Comparison of ENCODE assay signal across 19 cellular contexts in the genomic region with DNA sequence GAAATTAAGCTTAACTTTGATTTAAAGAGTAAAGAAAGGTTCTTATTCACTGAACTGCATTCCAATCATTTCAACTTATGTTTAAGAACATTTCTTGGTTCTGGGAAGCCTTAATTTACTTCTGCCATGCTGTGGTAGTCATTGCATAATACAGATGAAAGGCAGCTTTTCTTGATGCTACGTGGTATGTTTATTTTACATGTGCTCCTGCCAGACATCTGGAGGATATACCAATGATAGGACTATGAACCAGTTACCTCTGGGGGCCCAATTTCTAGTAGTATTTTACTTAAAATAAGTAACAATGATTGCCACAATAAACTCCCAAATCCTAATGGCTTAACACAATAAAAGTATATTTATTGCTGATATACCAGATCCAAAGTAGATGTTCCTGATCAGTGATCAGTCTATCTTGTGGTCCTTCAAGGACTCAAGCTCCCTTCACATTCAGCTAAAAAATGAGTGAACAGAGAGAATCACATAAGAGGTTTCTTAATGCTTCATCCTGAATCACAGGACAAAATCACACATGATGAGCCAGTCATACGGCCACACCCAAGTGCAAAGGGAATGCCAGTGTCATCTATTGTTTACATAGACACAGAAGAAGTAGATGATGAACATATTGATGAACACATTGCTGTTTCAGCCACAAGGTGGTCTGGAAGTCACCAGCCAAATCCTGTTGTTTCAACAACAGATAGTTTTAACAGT. TPM values are rescaled to one million over a fixed set of nuclear protein-coding genes. Genes with fewer than 3 reads are reported as not detected.
DNase-seq lines count a peak whose midpoint lies in the region; ATAC-seq and TF ChIP-seq lines count a peak whose summit lies in the region.
"Had no signal": no experiment of that assay in that cellular context is flagged by ENCODE, and none has a peak within 500 bp of the region (broad histone marks: within the 10 kb centered on the region; RNA-seq: fewer than 3 reads in every experiment).

No MANE protein-coding gene starts in this region.

- no peak overlapping the region for H3K23ac ChIP-seq in mesenchymal stem cell (ENCODE audit: low read length in 2 of 2)

- ATAC-seq in Panc1: no peak
- ATAC-seq: gastroesophageal sphincter, GM23338, pancreas had no signal

- DNase-seq in EL: peak; percentile 38
- peak; percentile 38 for DNase-seq in Panc1 (ENCODE audit: low read depth, low spot score)
- DNase-seq in epithelial cell of prostate (ENCODE audit: low read depth, low spot score): peak; percentile 22
- peak; percentile 17 for DNase-seq in mesenchymal stem cell
- DNase-seq in activated T-cell treated with anti-CD3 and anti-CD28 coated beads, Interleukin-2, amount 50 U/mL, for 24 hours: no peak
- no peak for DNase-seq in activated T-cell treated with anti-CD3 and anti-CD28 coated beads for 4 hours
- no peak for DNase-seq in GM19240 (ENCODE audit: insufficient read length, low spot score)
- DNase-seq in OCI-M2 (lab: John Stamatoyannopoulos, UW; ENCODE audit: unreplicated experiment): no peak
- DNase-seq: activated T-cell treated with anti-CD3 and anti-CD28 coated beads, Interleukin-2, amount 50 U/mL, for 1 hour; NCI-H1417; NCI-H2171 treated with DMSO at 0.1 percent for 48 hours; pancreas; RPMI8226; stimulated activated CD4-positive, alpha-beta T cell treated with anti-CD3 and anti-CD28 coated beads, Interleukin-4, amount 100 ng/mL, for 24 hours had no signal

- H3K36me3 ChIP-seq in Panc1 (ENCODE audit: control insufficient read depth, insufficient read depth, low read length) (no peaks in the 10 kb centered on the region), mesenchymal stem cell (ENCODE audit: control insufficient read depth in 1 of 2, insufficient read depth in 2 of 2, low read depth in 1 of 2, low read length in 2 of 2) (no peaks in the 10 kb centered on the region)
- H3K36me3 ChIP-seq: cardiac muscle cell, gastroesophageal sphincter, pancreas, suprapubic skin had no signal

- CTCF ChIA-PET in Panc1 (lab: Charles Lee): no interaction called here

- H3K14ac ChIP-seq in mesenchymal stem cell (ENCODE audit: low read length in 2 of 2): no peak overlapping the region

- intact Hi-C loops in Panc1 (cut with micrococcal nuclease; ENCODE audit: unreplicated experiment): no loop called here

- peak overlapping the region in 1 of 2 experiments; percentile 45 for H2BK12ac ChIP-seq in mesenchymal stem cell (ENCODE audit: low read length in 2 of 2)

- in situ Hi-C loops in Panc1 (cut with HindIII; ENCODE audit: low pct_unique_long_range_greater_than_20kb, low sequenced_read_pairs): no loop called here

- H3K27ac Mint-ChIP-seq in activated T-cell treated with anti-CD3 and anti-CD28 coated beads, Interleukin-2, amount 50 U/mL, for 24 hours: no peak overlapping the region
- H3K27ac Mint-ChIP-seq: activated naive CD4-positive, alpha-beta T cell treated with anti-CD3 and anti-CD28 coated beads, Interleukin-2, amount 50 U/mL, for 24 hours; GM23338 had no signal

- H3K36me3 Mint-ChIP-seq in activated T-cell treated with anti-CD3 and anti-CD28 coated beads, Interleukin-2, amount 50 U/mL, for 24 hours (ENCODE audit: low read depth): no peaks in the 10 kb centered on the region
- H3K36me3 Mint-ChIP-seq: activated naive CD4-positive, alpha-beta T cell treated with anti-CD3 and anti-CD28 coated beads, Interleukin-2, amount 50 U/mL, for 24 hours had no signal

- peak overlapping the region; percentile 4 for H3K9ac ChIP-seq in mesenchymal stem cell (ENCODE audit: low read length)

- no peak overlapping the region for H2BK5ac ChIP-seq in mesenchymal stem cell (ENCODE audit: low read depth, low read length, poor library complexity, severe bottlenecking)

- no peak overlapping the region for H3K4ac ChIP-seq in mesenchymal stem cell (ENCODE audit: low read depth in 1 of 2, low read length in 2 of 2)

- H3K9me3 ChIP-seq in Panc1 (ENCODE audit: control insufficient read depth, insufficient read depth, low read depth, low read length): no peaks in the 10 kb centered on the region; the same call in 1 of the 2 replicates
- H3K9me3 ChIP-seq in mesenchymal stem cell (ENCODE audit: control insufficient read depth, low read length): peaks cover 23% of the 10 kb centered on the region
- H3K9me3 ChIP-seq: pancreas had no signal

- no peak overlapping the region for H4K91ac ChIP-seq in mesenchymal stem cell (ENCODE audit: low read length)

- H3K4me1 ChIP-seq in Panc1 (ENCODE audit: control insufficient read depth, insufficient read depth, low read length) (no peaks in the 10 kb centered on the region), mesenchymal stem cell (ENCODE audit: control insufficient read depth, insufficient read depth, low read depth, low read length) (no peaks in the 10 kb centered on the region)
- H3K4me1 ChIP-seq: pancreas, suprapubic skin had no signal

- H4K8ac ChIP-seq in mesenchymal stem cell (ENCODE audit: low read length): no peak overlapping the region

- H3K79me1 ChIP-seq in mesenchymal stem cell (replicated peaks; ENCODE audit: low read length, poor library complexity, severe bottlenecking): no peaks in the 10 kb centered on the region

- no peak overlapping the region for H2BK15ac ChIP-seq in mesenchymal stem cell (ENCODE audit: low read depth, poor library complexity, severe bottlenecking)

- no peak overlapping the region for H3K4me3 Mint-ChIP-seq in activated T-cell treated with anti-CD3 and anti-CD28 coated beads, Interleukin-2, amount 50 U/mL, for 24 hours
- H3K4me3 Mint-ChIP-seq: activated naive CD4-positive, alpha-beta T cell treated with anti-CD3 and anti-CD28 coated beads, Interleukin-2, amount 50 U/mL, for 24 hours; GM23338 had no signal

- no peak overlapping the region for H2AFZ ChIP-seq in mesenchymal stem cell (ENCODE audit: low read depth, low read length)
- H2AFZ ChIP-seq: GM23338 had no signal

- H3K4me1 Mint-ChIP-seq in activated T-cell treated with anti-CD3 and anti-CD28 coated beads, Interleukin-2, amount 50 U/mL, for 24 hours (ENCODE audit: low read depth): no peaks in the 10 kb centered on the region
- H3K4me1 Mint-ChIP-seq: activated naive CD4-positive, alpha-beta T cell treated with anti-CD3 and anti-CD28 coated beads, Interleukin-2, amount 50 U/mL, for 24 hours had no signal

- TF ChIP-seq CTCF in Panc1 (IDR thresholded peaks at IDR 0.05): no peak

- WGBS in mesenchymal stem cell: 50% methylated on average over 2 of the region's 2 CpGs

- H3K27me3 Mint-ChIP-seq in activated T-cell treated with anti-CD3 and anti-CD28 coated beads, Interleukin-2, amount 50 U/mL, for 24 hours: no peaks in the 10 kb centered on the region
- H3K27me3 Mint-ChIP-seq: activated naive CD4-positive, alpha-beta T cell treated with anti-CD3 and anti-CD28 coated beads, Interleukin-2, amount 50 U/mL, for 24 hours had no signal

- H3K27me3 ChIP-seq in Panc1 (ENCODE audit: control insufficient read depth, insufficient read depth, low read length): no peaks in the 10 kb centered on the region
- H3K27me3 ChIP-seq in mesenchymal stem cell (ENCODE audit: control insufficient read depth in 1 of 2, insufficient read depth in 1 of 2, low read length in 2 of 2): no peaks in the 10 kb centered on the region
- H3K27me3 ChIP-seq: cardiac muscle cell, gastroesophageal sphincter, pancreas, suprapubic skin had no signal

- H3K27ac ChIP-seq in Panc1 (ENCODE audit: low read length) (no peak overlapping the region), epithelial cell of prostate (peak overlapping the region; percentile 7), mesenchymal stem cell (ENCODE audit: low read length, poor library complexity, severe bottlenecking) (no peak overlapping the region)
- H3K27ac ChIP-seq: cardiac muscle cell, gastroesophageal sphincter, pancreas, suprapubic skin had no signal

- no TSS peak for BruUV-seq in Panc1 (replicated peaks; lab: Mats Ljungman, UMichigan)

- H3K9me3 Mint-ChIP-seq in activated T-cell treated with anti-CD3 and anti-CD28 coated beads, Interleukin-2, amount 50 U/mL, for 24 hours: peaks cover 11% of the 10 kb centered on the region

- no peak overlapping the region for H3K4me2 ChIP-seq in mesenchymal stem cell (ENCODE audit: low read length, poor library complexity, severe bottlenecking)
- H3K4me2 ChIP-seq: GM23338 had no signal

- H2AK5ac ChIP-seq in mesenchymal stem cell (ENCODE audit: low read length, severe bottlenecking): no peak overlapping the region

- H3K4me3 ChIP-seq in Panc1 (ENCODE audit: low read depth in 2 of 2, low read length in 2 of 2): no peak overlapping the region
- H3K4me3 ChIP-seq in mesenchymal stem cell (ENCODE audit: insufficient read depth in 1 of 2, low read depth in 1 of 2, low read length in 2 of 2): no peak overlapping the region
- H3K4me3 ChIP-seq: cardiac muscle cell, gastroesophageal sphincter, GM23338, pancreas, suprapubic skin had no signal

- POLR2A ChIA-PET in Panc1 (lab: Charles Lee): no interaction called here

- no peak overlapping the region for H2BK120ac ChIP-seq in mesenchymal stem cell (ENCODE audit: low read depth, low read length)

- H3K18ac ChIP-seq in mesenchymal stem cell (ENCODE audit: low read depth in 1 of 2, low read length in 2 of 2): no peak overlapping the region

RNA-seq across cellular contexts. Expression of gene CCN2, which starts 56.5 kb away (rescaled TPM):
- 155 TPM for total RNA-seq in Panc1 (2021; ENCODE audit: unreplicated experiment)
- polyA plus RNA-seq in Panc1 (2012; ENCODE audit: insufficient read length): 226 TPM
- polyA plus RNA-seq in mesenchymal stem cell (2013, experiment 1 of 2): 252 TPM
- 259 TPM for polyA plus RNA-seq in mesenchymal stem cell (2013, experiment 2 of 2)

Comparison
In these comparisons a context has a peak if more than half of its experiments do, and no peak if none do; other contexts are left out.
1. DNase-seq: peak in EL (single experiment), Panc1 (single experiment), epithelial cell of prostate (single experiment) and mesenchymal stem cell (single experiment); none in activated T-cell treated with anti-CD3 and anti-CD28 coated beads, Interleukin-2, amount 50 U/mL, for 24 hours (single experiment), activated T-cell treated with anti-CD3 and anti-CD28 coated beads for 4 hours (single experiment), GM19240 (single experiment) and OCI-M2 (single experiment).